In the genomic region with DNA sequence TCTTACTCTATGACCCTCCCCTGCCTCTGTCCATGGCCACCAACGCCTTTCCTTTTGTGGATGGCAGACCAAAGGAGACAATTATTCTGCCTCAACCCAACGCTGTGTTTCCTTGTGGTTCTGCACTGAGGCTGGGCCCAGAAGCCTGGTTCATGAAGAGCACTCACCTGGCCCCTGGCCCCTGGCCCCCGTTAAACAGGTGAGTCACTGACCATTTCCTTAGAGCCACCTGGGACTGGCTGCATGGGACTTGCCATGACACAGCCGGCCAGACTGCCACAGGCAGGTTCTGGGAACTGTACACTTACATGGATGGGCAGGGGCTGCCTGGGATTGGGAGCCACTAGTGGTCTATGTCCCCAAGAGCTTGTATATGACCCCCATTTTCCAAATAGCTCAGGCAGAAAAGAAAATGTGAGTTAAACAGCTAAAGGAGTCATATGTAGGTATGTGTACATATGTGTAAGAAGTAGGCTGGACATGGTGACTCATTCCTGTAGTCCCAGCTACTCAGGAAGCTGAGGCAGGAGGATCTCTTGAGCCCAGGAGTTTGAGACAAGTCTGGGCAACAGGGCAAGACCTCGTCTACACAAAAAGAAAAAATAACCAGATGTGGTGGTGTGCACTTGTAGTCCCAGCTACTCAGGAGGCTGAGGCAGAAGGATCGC, we compare ENCODE assay signal across 18 cellular contexts.
DNase-seq lines count a peak whose midpoint lies in the region; ATAC-seq and TF ChIP-seq lines count a peak whose summit lies in the region.
"Had no signal": no experiment of that assay in that cellular context is flagged by ENCODE, and none has a peak within 500 bp of the region (broad histone marks: within the 10 kb centered on the region; RNA-seq: fewer than 3 reads in every experiment).

No MANE protein-coding gene starts in this region.

- peaks cover 46 to 47% of the 10 kb centered on the region in 2 donors for H3K4me1 Mint-ChIP-seq in natural killer cell treated with Interleukin-12 subunit alpha and Interleukin-12 subunit beta and Interleukin-15 and Interleukin-18, amount 100 ng/mL, for 72 hours (ENCODE audit: low read depth in 2 of 2)
- peaks cover 21 to 24% of the 10 kb centered on the region in 2 donors for H3K4me1 Mint-ChIP-seq in natural killer cell
- H3K4me1 Mint-ChIP-seq in stimulated activated effector memory CD8-positive, alpha-beta T cell treated with anti-CD3 and anti-CD28 coated beads, Interleukin-12 subunit alpha, Interleukin-12 subunit beta, amount 100 ng/mL, for 72 hours = peaks cover 62% of the 10 kb centered on the region

- H3K36me3 Mint-ChIP-seq in natural killer cell treated with Interleukin-12 subunit alpha and Interleukin-12 subunit beta and Interleukin-15 and Interleukin-18, amount 100 ng/mL, for 72 hours = peaks cover 8% of the 10 kb centered on the region
- no peaks in the 10 kb centered on the region for H3K36me3 Mint-ChIP-seq in natural killer cell
- peaks cover 9% of the 10 kb centered on the region for H3K36me3 Mint-ChIP-seq in stimulated activated effector memory CD8-positive, alpha-beta T cell treated with anti-CD3 and anti-CD28 coated beads, Interleukin-12 subunit alpha, Interleukin-12 subunit beta, amount 100 ng/mL, for 72 hours

- H3K27ac ChIP-seq in RWPE1 = peak overlapping the region; percentile 61
- peak overlapping the region in 1 of 4 donors; percentile 19 for H3K27ac ChIP-seq in esophagus squamous epithelium
- H3K27ac ChIP-seq: body of pancreas, heart left ventricle, thyroid gland, VCaP had no signal

- no peaks in the 10 kb centered on the region for H3K9me3 ChIP-seq in esophagus squamous epithelium
- H3K9me3 ChIP-seq: body of pancreas, HAP-1, heart left ventricle, thyroid gland had no signal

- H3K9me3 Mint-ChIP-seq in natural killer cell treated with Interleukin-12 subunit alpha and Interleukin-12 subunit beta and Interleukin-15 and Interleukin-18, amount 100 ng/mL, for 72 hours = peaks cover 6% of the 10 kb centered on the region
- H3K9me3 Mint-ChIP-seq in natural killer cell = peaks cover 0 to 2% of the 10 kb centered on the region in 2 donors
- H3K9me3 Mint-ChIP-seq in stimulated activated effector memory CD8-positive, alpha-beta T cell treated with anti-CD3 and anti-CD28 coated beads, Interleukin-12 subunit alpha, Interleukin-12 subunit beta, amount 100 ng/mL, for 72 hours = peaks cover 2% of the 10 kb centered on the region
- H3K9me3 Mint-ChIP-seq: effector memory CD8-positive, alpha-beta T cell had no signal

- H3K27me3 ChIP-seq in esophagus squamous epithelium = no peaks in the 10 kb centered on the region
- H3K27me3 ChIP-seq: body of pancreas, heart left ventricle, thyroid gland had no signal

- peaks cover 0 to 37% (median 14%) of the 10 kb centered on the region in 3 donors for H3K4me1 ChIP-seq in esophagus squamous epithelium
- H3K4me1 ChIP-seq: body of pancreas, HAP-1, heart left ventricle, thyroid gland had no signal

- no peaks in the 10 kb centered on the region for H3K36me3 ChIP-seq in esophagus squamous epithelium
- H3K36me3 ChIP-seq: HAP-1, heart left ventricle, thyroid gland had no signal

- POLR2A ChIA-PET in RWPE1 (lab: Yijun Ruan, JAX; ENCODE audit: low non-redundant PET) = no interaction called here

- peak overlapping the region in 1 of 2 donors; percentile 77 for H3K27ac Mint-ChIP-seq in natural killer cell treated with Interleukin-12 subunit alpha and Interleukin-12 subunit beta and Interleukin-15 and Interleukin-18, amount 100 ng/mL, for 72 hours
- H3K27ac Mint-ChIP-seq in natural killer cell = no peak overlapping the region
- peak overlapping the region; percentile 91 for H3K27ac Mint-ChIP-seq in stimulated activated effector memory CD8-positive, alpha-beta T cell treated with anti-CD3 and anti-CD28 coated beads, Interleukin-12 subunit alpha, Interleukin-12 subunit beta, amount 100 ng/mL, for 72 hours
- H3K27ac Mint-ChIP-seq: progenitor cell of endocrine pancreas had no signal

- no peak overlapping the region for H3K4me3 ChIP-seq in choroid plexus epithelial cell (ENCODE audit: low read depth, low read length)
- no peak overlapping the region for H3K4me3 ChIP-seq in esophagus squamous epithelium
- H3K4me3 ChIP-seq: body of pancreas, HAP-1, heart left ventricle, thyroid gland had no signal

- peak overlapping the region; percentile 50 for H3K4me3 Mint-ChIP-seq in natural killer cell treated with Interleukin-12 subunit alpha and Interleukin-12 subunit beta and Interleukin-15 and Interleukin-18, amount 100 ng/mL, for 72 hours
- H3K4me3 Mint-ChIP-seq in natural killer cell = no peak overlapping the region
- peak overlapping the region; percentile 31 for H3K4me3 Mint-ChIP-seq in stimulated activated effector memory CD8-positive, alpha-beta T cell treated with anti-CD3 and anti-CD28 coated beads, Interleukin-12 subunit alpha, Interleukin-12 subunit beta, amount 100 ng/mL, for 72 hours
- H3K4me3 Mint-ChIP-seq: effector memory CD8-positive, alpha-beta T cell had no signal

- intact Hi-C loops in natural killer cell (cut with micrococcal nuclease) (no loop called here), esophagus squamous epithelium (cut with DNase I) (no loop called here)

- CTCF ChIA-PET in RWPE1 (lab: Yijun Ruan, JAX) = no interaction called here

- TF ChIP-seq CTCF in natural killer cell (IDR thresholded peaks at IDR 0.05) (no peak), RWPE1 (conservative IDR thresholded peaks at IDR 0.05; ENCODE audit: low read depth) (no peak), choroid plexus epithelial cell (conservative IDR thresholded peaks at IDR 0.05; ENCODE audit: low read depth, low read length) (no peak), esophagus squamous epithelium (IDR thresholded peaks at IDR 0.05) (no peak)

- WGBS in esophagus squamous epithelium, 2 donors = 65 to 89% methylated on average over 4 to 6 of the region's 6 CpGs

- peak; percentile 80 to 84 for ATAC-seq in natural killer cell treated with Interleukin-12 subunit alpha and Interleukin-12 subunit beta and Interleukin-15 and Interleukin-18, amount 100 ng/mL, for 72 hours
- ATAC-seq in natural killer cell = no peak
- ATAC-seq in stimulated activated effector memory CD8-positive, alpha-beta T cell treated with anti-CD3 and anti-CD28 coated beads, Interleukin-12 subunit alpha, Interleukin-12 subunit beta, amount 100 ng/mL, for 72 hours = peak; percentile 74
- ATAC-seq: body of pancreas; effector memory CD8-positive, alpha-beta T cell; heart left ventricle had no signal

- TF ChIP-seq POLR2A in esophagus squamous epithelium (IDR thresholded peaks at IDR 0.05) = no peak

- no peak for DNase-seq in natural killer cell treated with Interleukin-12 subunit alpha and Interleukin-12 subunit beta and Interleukin-15 and Interleukin-18, amount 100 ng/mL, for 72 hours (ENCODE audit: low spot score)
- DNase-seq in natural killer cell = no peak
- peak; percentile 66 for DNase-seq in RWPE1 (ENCODE audit: low spot score)
- DNase-seq in choroid plexus epithelial cell (ENCODE audit: low read depth) = peak; percentile 51
- DNase-seq in stimulated activated effector memory CD8-positive, alpha-beta T cell treated with anti-CD3 and anti-CD28 coated beads, Interleukin-12 subunit alpha, Interleukin-12 subunit beta, amount 100 ng/mL, for 72 hours (ENCODE audit: low spot score in 2 of 2) = no peak
- DNase-seq in esophagus squamous epithelium (lab: John Stamatoyannopoulos, UW) = no peak
- DNase-seq in effector CD8-positive, alpha-beta T cell (lab: John Stamatoyannopoulos, UW) = no peak
- DNase-seq in stimulated activated CD8-positive, alpha-beta memory T cell treated with anti-CD3 and anti-CD28 coated beads, Interleukin-4, amount 100 ng/mL, for 48 hours = no peak
- DNase-seq: body of pancreas; effector memory CD8-positive, alpha-beta T cell; heart left ventricle; KBM-7; NCI-H146; NCI-H510A treated with DMSO at 0.1 percent for 48 hours; thyroid gland had no signal

- peaks cover 0 to 3% of the 10 kb centered on the region in 2 donors for H3K27me3 Mint-ChIP-seq in natural killer cell treated with Interleukin-12 subunit alpha and Interleukin-12 subunit beta and Interleukin-15 and Interleukin-18, amount 100 ng/mL, for 72 hours
- no peaks in the 10 kb centered on the region for H3K27me3 Mint-ChIP-seq in natural killer cell (ENCODE audit: low read depth in 2 of 2)
- H3K27me3 Mint-ChIP-seq: effector memory CD8-positive, alpha-beta T cell; progenitor cell of endocrine pancreas had no signal

Comparison
In these comparisons a context has a peak if more than half of its experiments do, and no peak if none do; other contexts are left out.
1. ATAC-seq: peak in natural killer cell treated with Interleukin-12 subunit alpha and Interleukin-12 subunit beta and Interleukin-15 and Interleukin-18, amount 100 ng/mL, for 72 hours (2 of 2) and stimulated activated effector memory CD8-positive, alpha-beta T cell treated with anti-CD3 and anti-CD28 coated beads, Interleukin-12 subunit alpha, Interleukin-12 subunit beta, amount 100 ng/mL, for 72 hours (single experiment); none in natural killer cell (0 of 3).
2. DNase-seq: peak in RWPE1 (single experiment) and choroid plexus epithelial cell (single experiment); none in natural killer cell treated with Interleukin-12 subunit alpha and Interleukin-12 subunit beta and Interleukin-15 and Interleukin-18, amount 100 ng/mL, for 72 hours (single experiment), natural killer cell (single experiment), stimulated activated effector memory CD8-positive, alpha-beta T cell treated with anti-CD3 and anti-CD28 coated beads, Interleukin-12 subunit alpha, Interleukin-12 subunit beta, amount 100 ng/mL, for 72 hours (0 of 2), esophagus squamous epithelium (single experiment), effector CD8-positive, alpha-beta T cell (single experiment) and stimulated activated CD8-positive, alpha-beta memory T cell treated with anti-CD3 and anti-CD28 coated beads, Interleukin-4, amount 100 ng/mL, for 48 hours (single experiment).